In the genomic region with DNA sequence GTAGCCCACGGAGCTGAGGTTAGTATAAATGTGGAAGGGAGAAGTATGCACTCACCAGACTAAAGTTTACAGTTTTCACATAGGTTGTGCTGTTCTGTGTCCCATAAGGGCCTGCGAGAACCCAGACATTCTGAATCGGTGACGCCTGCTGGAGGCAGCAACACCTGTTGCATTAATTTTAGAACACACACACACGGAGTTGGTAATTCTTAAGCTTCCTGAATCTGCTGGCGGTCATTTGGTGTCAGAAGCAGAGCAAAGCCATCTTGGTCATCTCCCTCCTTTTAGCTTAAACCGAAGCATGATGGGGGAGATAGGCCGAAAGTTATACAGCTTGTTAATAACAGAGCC, we compare ENCODE assay signal across 9 cellular contexts. TPM values are rescaled to one million over a fixed set of nuclear protein-coding genes. Genes with fewer than 3 reads are reported as not detected.
DNase-seq lines count a peak whose midpoint lies in the region; ATAC-seq and TF ChIP-seq lines count a peak whose summit lies in the region.
"Had no signal": no experiment of that assay in that cellular context is flagged by ENCODE, and none has a peak within 500 bp of the region (broad histone marks: within the 10 kb centered on the region; RNA-seq: fewer than 3 reads in every experiment).

No MANE protein-coding gene starts in this region.

- H4K20me1 ChIP-seq in PC-3 (ENCODE audit: low read length), result 0 out of 2 replicates have a peak, but pooled peaks cover 8% of the 10 kb centered on the region

- H3K36me3 ChIP-seq in PC-3 (ENCODE audit: low read depth, low read length), result peaks cover 23% of the 10 kb centered on the region
- no peaks in the 10 kb centered on the region for H3K36me3 ChIP-seq in mucosa of descending colon (ENCODE audit: low read depth)

- ATAC-seq in HG02678 (IDR thresholded peaks at IDR 0.05; ENCODE audit: unreplicated experiment) (peak; percentile 33), PC-3 (peak; percentile 8), mucosa of descending colon (peak; percentile 48)

- peak overlapping the region; percentile 85 for H3K4me2 ChIP-seq in PC-3 (ENCODE audit: low read length)

- POLR2A ChIA-PET in PC-3 (lab: Charles Lee; ENCODE audit: unreplicated experiment), result interaction anchor here (0.6 to 1.0 kb wide), 4 partner anchors 53 to 115 kb away, joined by 3 to 6 read pairs (median 4); no protein-coding TSS in a partner anchor

- H3K9me2 ChIP-seq in PC-3 (replicated peaks; ENCODE audit: low read length), result no peaks in the 10 kb centered on the region

- CTCF ChIA-PET in PC-3 (lab: Charles Lee), result interaction anchor here (1.0 kb wide), 1 partner anchor 61 kb away, joined by 6 read pairs; no protein-coding TSS in a partner anchor

- H3F3A ChIP-seq in PC-3 (ENCODE audit: low read length, unreplicated experiment), result no peaks in the 10 kb centered on the region

- TF ChIP-seq CTCF in PC-3 (conservative IDR thresholded peaks at IDR 0.05; ENCODE audit: low read depth, low read length) (no peak), dorsolateral prefrontal cortex (IDR thresholded peaks at IDR 0.05 in 54 of 56, conservative IDR thresholded peaks at IDR 0.05 in 2 of 56; ENCODE audit: low read depth in 1 of 56, partially characterized antibody in 56 of 56) (no peak), mucosa of descending colon (IDR thresholded peaks at IDR 0.05) (no peak)

- peak overlapping the region; percentile 64 for H3K27ac ChIP-seq in PC-3 (ENCODE audit: low read length)
- peak overlapping the region in 41 of 59 donors; percentile 31 to 98 (median 92) for H3K27ac ChIP-seq in dorsolateral prefrontal cortex

- peak overlapping the region; percentile 77 for H2AFZ ChIP-seq in PC-3 (ENCODE audit: low read length)

- H3K4me3 ChIP-seq in PC-3 (ENCODE audit: low read length) (peak overlapping the region; percentile 92), dorsolateral prefrontal cortex (peak overlapping the region; percentile 57 to 99 (median 91)), mucosa of descending colon (peak overlapping the region; percentile 64)

- H3K9ac ChIP-seq in PC-3 (ENCODE audit: low read length), result peak overlapping the region; percentile 96

- DNase-seq in NOMO-1 treated with DMSO at 0.1 percent for 48 hours (lab: John Stamatoyannopoulos, UW; ENCODE audit: unreplicated experiment) (peak; percentile 30), NOMO-1 treated with dmso at 0.1 percent for 144 hours (lab: John Stamatoyannopoulos, UW; ENCODE audit: unreplicated experiment) (no peak), PC-3 (no peak), dorsolateral prefrontal cortex (peak in 1 of 10 donors; percentile 11), mucosa of descending colon (peak in 1 of 3 donors; percentile 29), GF-D8 (lab: John Stamatoyannopoulos, UW) (no peak), DMS79 (lab: John Stamatoyannopoulos, UW) (no peak)

- TSS peak; percentile 63 for BruUV-seq in PC-3 (replicated peaks; lab: Mats Ljungman, UMichigan)

- H3K27me3 ChIP-seq in PC-3 (ENCODE audit: low read length) (no peaks in the 10 kb centered on the region), dorsolateral prefrontal cortex (no peaks in the 10 kb centered on the region)

- H3K4me1 ChIP-seq in PC-3 (ENCODE audit: insufficient read depth, low read length) (peaks cover 16% of the 10 kb centered on the region), mucosa of descending colon (ENCODE audit: low read depth) (peaks cover 11% of the 10 kb centered on the region)

- peaks cover 59% of the 10 kb centered on the region for H3K79me2 ChIP-seq in PC-3 (ENCODE audit: low read length)

- H3K9me3 ChIP-seq in PC-3 (ENCODE audit: low read length), result no peaks in the 10 kb centered on the region
- H3K9me3 ChIP-seq in mucosa of descending colon, result no peaks in the 10 kb centered on the region

- intact Hi-C loops in PC-3 (cut with micrococcal nuclease) (loop anchor here (2.0 to 5.0 kb wide), 2 partner anchors 56 to 82 kb away; a partner anchor contains a TSS), dorsolateral prefrontal cortex (cut with DNase I) (loop anchor here (1.0 to 5.0 kb wide), 3 partner anchors 58 to 209 kb away; a partner anchor contains a TSS), mucosa of descending colon (cut with DNase I, micrococcal nuclease) (no loop called here)

RNA-seq across cellular contexts. Expression of a gene that starts 41.1 kb away (rescaled TPM):
- 0.47 TPM in 1 of 2 replicates, not detected in the other for total RNA-seq in PC-3 (2014; rRNA removed)
- total RNA-seq in dorsolateral prefrontal cortex, result 100 to 1,000 TPM in 116 of 120 experiments, 10 to 100 TPM in 4; 55.6 to 298 (median 178) TPM
- 1 to 10 TPM in 2 of 3 donors, under 1 TPM in 1; 0.67 to 5.4 (median 1.9) TPM for total RNA-seq in mucosa of descending colon
- total RNA-seq: glomerular endothelial cell had no signal

RNA-seq across cellular contexts. Expression of a gene that starts 55.1 kb away (rescaled TPM):
- not detected in 2 replicates for total RNA-seq in PC-3 (2014; rRNA removed)
- under 1 TPM in 8 of 120 experiments, not detected in 112; 0.04 to 0.31 (median 0.13) TPM for total RNA-seq in dorsolateral prefrontal cortex
- total RNA-seq in mucosa of descending colon, result not detected

RNA-seq across cellular contexts. Expression of a gene that starts 58.6 kb away (rescaled TPM):
- 4.5 and 4.6 TPM in 2 replicates for total RNA-seq in PC-3 (2014; rRNA removed)
- total RNA-seq in dorsolateral prefrontal cortex, result 10 to 100 TPM in 89 of 120 experiments, 1 to 10 TPM in 31; 7.8 to 16.0 (median 11.1) TPM
- 10 to 100 TPM; 10.8 to 13.2 (median 11.4) TPM for total RNA-seq in mucosa of descending colon

Comparison
In these comparisons a context has a peak if more than half of its experiments do, and no peak if none do; other contexts are left out.
1. RNA of a gene that starts 41.1 kb away (total RNA-seq): 55.6 to 298 TPM in dorsolateral prefrontal cortex; 0.67 to 5.4 TPM in mucosa of descending colon and 0.47 TPM in PC-3; every median in the first group is over 4 times any median in the second.
2. intact Hi-C loops: an anchor here in PC-3 (2.0 to 5.0 kb wide) and dorsolateral prefrontal cortex (1.0 to 5.0 kb wide); none called in mucosa of descending colon.
3. Peak in every context shown above with its lines, with median percentiles within 50 percentile points of each other: ATAC-seq and H3K4me3 ChIP-seq.